1 cellular context compared by ENCODE assay signal in the genomic region with DNA sequence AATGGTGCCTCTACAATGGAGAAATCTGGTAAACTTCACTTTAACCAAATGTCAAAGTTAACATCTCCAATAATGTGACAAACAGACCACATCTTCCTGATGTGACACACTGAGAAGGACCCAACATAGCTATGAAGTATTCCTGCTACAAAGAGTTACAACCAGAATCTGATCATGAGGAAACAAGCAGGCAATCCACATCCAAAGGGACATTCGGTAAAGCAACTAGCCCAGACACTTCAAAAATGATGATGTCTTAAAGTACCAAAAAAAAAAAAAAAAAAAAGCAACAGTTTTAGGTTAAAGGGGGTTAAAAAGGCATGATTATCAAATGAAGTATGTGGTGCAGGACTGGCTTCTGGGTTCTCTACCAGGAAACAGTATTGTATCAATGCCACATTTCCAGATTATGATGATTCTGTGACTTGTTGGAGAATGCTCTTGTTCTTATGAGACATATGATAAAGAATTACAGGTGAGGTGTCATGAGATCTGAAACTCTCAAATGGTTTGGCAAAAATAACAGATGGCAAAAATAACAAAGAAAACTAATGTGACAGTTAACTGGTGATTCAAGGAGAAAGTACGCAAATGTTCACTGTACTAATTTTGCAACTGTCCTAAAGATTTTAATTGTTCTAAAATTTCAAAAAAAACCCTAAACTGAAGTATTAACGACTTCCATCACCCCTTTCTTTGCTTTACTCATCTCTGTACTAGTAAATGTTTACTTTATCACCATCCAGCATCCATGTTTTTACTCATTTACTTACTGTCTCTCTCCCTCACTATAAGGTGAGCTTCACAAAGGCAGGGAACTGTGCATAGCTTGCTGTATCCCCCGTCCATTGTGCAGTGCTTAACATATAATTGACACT.
A peak's percentile ranks its signal among the peaks of the same experiment; 100 is the strongest.
TF ChIP-seq lines count a peak whose summit lies in the region.

No MANE protein-coding gene starts in this region.

TF ChIP-seq in GM12878, 131 proteins besides CTCF, POLR2A, EP300 and RAD21 (continues in another document):
- TF ChIP-seq FOXM1 (IDR thresholded peaks at IDR 0.05; ENCODE audit: low read depth, low read length) (peak; percentile 90), ETV6 (conservative IDR thresholded peaks at IDR 0.05 in 1 of 2, IDR thresholded peaks at IDR 0.05 in 1 of 2; ENCODE audit: borderline replicate concordance in 1 of 2, low read depth in 1 of 2) (peak in 1 of 2 experiments; percentile 41; a peak in 1 of 4 replicates), MYB (IDR thresholded peaks at IDR 0.05; ENCODE audit: borderline replicate concordance, low read depth, low read length) (peak; percentile 95), ZNF384 (IDR thresholded peaks at IDR 0.05; ENCODE audit: borderline replicate concordance, low read depth, low read length) (no peak), NRF1 (conservative IDR thresholded peaks at IDR 0.05; ENCODE audit: low read depth, low read length) (no peak), MEF2A (IDR thresholded peaks at IDR 0.05; ENCODE audit: insufficient read depth, low read depth, low read length) (peak; percentile 69; the same call in 1 of the 2 replicates), ZBED1 (IDR thresholded peaks at IDR 0.05; ENCODE audit: borderline replicate concordance) (peak; percentile 82; the same call in 1 of the 2 replicates), TCF7 (IDR thresholded peaks at IDR 0.05; ENCODE audit: borderline replicate concordance) (no peak; the same call in 1 of the 2 replicates), TARDBP (IDR thresholded peaks at IDR 0.05; ENCODE audit: borderline replicate concordance) (no peak), E4F1 (IDR thresholded peaks at IDR 0.05; ENCODE audit: borderline replicate concordance, partially characterized antibody) (no peak), JUND (IDR thresholded peaks at IDR 0.05; ENCODE audit: low read depth, low read length) (peak; percentile 63; the same call in 1 of the 2 replicates), NR2F1 (conservative IDR thresholded peaks at IDR 0.05) (peak; percentile 50; the same call in 1 of the 2 replicates), RAD51 (IDR thresholded peaks at IDR 0.05) (peak; percentile 38; the same call in 1 of the 2 replicates), IRF4 (IDR thresholded peaks at IDR 0.05; ENCODE audit: low read depth, low read length) (peak; percentile 34; the same call in 1 of the 2 replicates), CEBPB (IDR thresholded peaks at IDR 0.05; ENCODE audit: borderline replicate concordance in 1 of 2, low read depth in 2 of 2, low read length in 2 of 2) (peak in 1 of 2 experiments; percentile 58; a peak in 1 of 4 replicates), CHD1 (IDR thresholded peaks at IDR 0.05; ENCODE audit: low read depth, low read length) (peak; percentile 81; the same call in 1 of the 2 replicates), MTA2 (IDR thresholded peaks at IDR 0.05; ENCODE audit: low read depth) (peak; percentile 94), BCL11A (IDR thresholded peaks at IDR 0.05; ENCODE audit: low read depth, low read length) (0 out of 2 replicates have a peak, but pooled peaks have one; percentile 52), FOS (IDR thresholded peaks at IDR 0.05; ENCODE audit: borderline replicate concordance, extremely low read depth, insufficient read length) (no peak), HDGF (IDR thresholded peaks at IDR 0.05) (peak; percentile 73), ZNF24 (IDR thresholded peaks at IDR 0.05) (0 out of 2 replicates have a peak, but pooled peaks have one; percentile 55), NFIC (IDR thresholded peaks at IDR 0.05; ENCODE audit: low read depth, low read length) (peak; percentile 90), MTA3 (IDR thresholded peaks at IDR 0.05; ENCODE audit: borderline replicate concordance, low read length) (peak; percentile 74), GABPA (IDR thresholded peaks at IDR 0.05; ENCODE audit: low read depth) (no peak), SKIL (IDR thresholded peaks at IDR 0.05; ENCODE audit: low read depth, poor library complexity, severe bottlenecking) (peak; percentile 70), MEF2B (IDR thresholded peaks at IDR 0.05; ENCODE audit: partially characterized antibody, poor library complexity, severe bottlenecking) (peak; percentile 57), EGR1 (IDR thresholded peaks at IDR 0.05; ENCODE audit: borderline replicate concordance in 1 of 2, low read depth in 2 of 2, low read length in 2 of 2) (no peak), SUPT20H (IDR thresholded peaks at IDR 0.05; ENCODE audit: borderline replicate concordance, control insufficient read depth, low read depth, low read length) (no peak), PML (IDR thresholded peaks at IDR 0.05; ENCODE audit: low read length) (peak; percentile 83), CREB1 (IDR thresholded peaks at IDR 0.05; ENCODE audit: low read depth) (0 out of 2 replicates have a peak, but pooled peaks have one; percentile 10), PKNOX1 (IDR thresholded peaks at IDR 0.05) (peak; percentile 22; the same call in 1 of the 2 replicates)
- TF ChIP-seq, protein P1, sequence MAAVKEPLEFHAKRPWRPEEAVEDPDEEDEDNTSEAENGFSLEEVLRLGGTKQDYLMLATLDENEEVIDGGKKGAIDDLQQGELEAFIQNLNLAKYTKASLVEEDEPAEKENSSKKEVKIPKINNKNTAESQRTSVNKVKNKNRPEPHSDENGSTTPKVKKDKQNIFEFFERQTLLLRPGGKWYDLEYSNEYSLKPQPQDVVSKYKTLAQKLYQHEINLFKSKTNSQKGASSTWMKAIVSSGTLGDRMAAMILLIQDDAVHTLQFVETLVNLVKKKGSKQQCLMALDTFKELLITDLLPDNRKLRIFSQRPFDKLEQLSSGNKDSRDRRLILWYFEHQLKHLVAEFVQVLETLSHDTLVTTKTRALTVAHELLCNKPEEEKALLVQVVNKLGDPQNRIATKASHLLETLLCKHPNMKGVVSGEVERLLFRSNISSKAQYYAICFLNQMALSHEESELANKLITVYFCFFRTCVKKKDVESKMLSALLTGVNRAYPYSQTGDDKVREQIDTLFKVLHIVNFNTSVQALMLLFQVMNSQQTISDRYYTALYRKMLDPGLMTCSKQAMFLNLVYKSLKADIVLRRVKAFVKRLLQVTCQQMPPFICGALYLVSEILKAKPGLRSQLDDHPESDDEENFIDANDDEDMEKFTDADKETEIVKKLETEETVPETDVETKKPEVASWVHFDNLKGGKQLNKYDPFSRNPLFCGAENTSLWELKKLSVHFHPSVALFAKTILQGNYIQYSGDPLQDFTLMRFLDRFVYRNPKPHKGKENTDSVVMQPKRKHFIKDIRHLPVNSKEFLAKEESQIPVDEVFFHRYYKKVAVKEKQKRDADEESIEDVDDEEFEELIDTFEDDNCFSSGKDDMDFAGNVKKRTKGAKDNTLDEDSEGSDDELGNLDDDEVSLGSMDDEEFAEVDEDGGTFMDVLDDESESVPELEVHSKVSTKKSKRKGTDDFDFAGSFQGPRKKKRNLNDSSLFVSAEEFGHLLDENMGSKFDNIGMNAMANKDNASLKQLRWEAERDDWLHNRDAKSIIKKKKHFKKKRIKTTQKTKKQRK (IDR thresholded peaks at IDR 0.05; ENCODE audit: low read depth, low read length): no peak
- TF ChIP-seq, protein P2, sequence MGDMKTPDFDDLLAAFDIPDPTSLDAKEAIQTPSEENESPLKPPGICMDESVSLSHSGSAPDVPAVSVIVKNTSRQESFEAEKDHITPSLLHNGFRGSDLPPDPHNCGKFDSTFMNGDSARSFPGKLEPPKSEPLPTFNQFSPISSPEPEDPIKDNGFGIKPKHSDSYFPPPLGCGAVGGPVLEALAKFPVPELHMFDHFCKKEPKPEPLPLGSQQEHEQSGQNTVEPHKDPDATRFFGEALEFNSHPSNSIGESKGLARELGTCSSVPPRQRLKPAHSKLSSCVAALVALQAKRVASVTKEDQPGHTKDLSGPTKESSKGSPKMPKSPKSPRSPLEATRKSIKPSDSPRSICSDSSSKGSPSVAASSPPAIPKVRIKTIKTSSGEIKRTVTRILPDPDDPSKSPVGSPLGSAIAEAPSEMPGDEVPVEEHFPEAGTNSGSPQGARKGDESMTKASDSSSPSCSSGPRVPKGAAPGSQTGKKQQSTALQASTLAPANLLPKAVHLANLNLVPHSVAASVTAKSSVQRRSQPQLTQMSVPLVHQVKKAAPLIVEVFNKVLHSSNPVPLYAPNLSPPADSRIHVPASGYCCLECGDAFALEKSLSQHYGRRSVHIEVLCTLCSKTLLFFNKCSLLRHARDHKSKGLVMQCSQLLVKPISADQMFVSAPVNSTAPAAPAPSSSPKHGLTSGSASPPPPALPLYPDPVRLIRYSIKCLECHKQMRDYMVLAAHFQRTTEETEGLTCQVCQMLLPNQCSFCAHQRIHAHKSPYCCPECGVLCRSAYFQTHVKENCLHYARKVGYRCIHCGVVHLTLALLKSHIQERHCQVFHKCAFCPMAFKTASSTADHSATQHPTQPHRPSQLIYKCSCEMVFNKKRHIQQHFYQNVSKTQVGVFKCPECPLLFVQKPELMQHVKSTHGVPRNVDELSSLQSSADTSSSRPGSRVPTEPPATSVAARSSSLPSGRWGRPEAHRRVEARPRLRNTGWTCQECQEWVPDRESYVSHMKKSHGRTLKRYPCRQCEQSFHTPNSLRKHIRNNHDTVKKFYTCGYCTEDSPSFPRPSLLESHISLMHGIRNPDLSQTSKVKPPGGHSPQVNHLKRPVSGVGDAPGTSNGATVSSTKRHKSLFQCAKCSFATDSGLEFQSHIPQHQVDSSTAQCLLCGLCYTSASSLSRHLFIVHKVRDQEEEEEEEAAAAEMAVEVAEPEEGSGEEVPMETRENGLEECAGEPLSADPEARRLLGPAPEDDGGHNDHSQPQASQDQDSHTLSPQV (IDR thresholded peaks at IDR 0.05): no peak
- TF ChIP-seq, protein P3, sequence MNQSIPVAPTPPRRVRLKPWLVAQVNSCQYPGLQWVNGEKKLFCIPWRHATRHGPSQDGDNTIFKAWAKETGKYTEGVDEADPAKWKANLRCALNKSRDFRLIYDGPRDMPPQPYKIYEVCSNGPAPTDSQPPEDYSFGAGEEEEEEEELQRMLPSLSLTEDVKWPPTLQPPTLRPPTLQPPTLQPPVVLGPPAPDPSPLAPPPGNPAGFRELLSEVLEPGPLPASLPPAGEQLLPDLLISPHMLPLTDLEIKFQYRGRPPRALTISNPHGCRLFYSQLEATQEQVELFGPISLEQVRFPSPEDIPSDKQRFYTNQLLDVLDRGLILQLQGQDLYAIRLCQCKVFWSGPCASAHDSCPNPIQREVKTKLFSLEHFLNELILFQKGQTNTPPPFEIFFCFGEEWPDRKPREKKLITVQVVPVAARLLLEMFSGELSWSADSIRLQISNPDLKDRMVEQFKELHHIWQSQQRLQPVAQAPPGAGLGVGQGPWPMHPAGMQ (IDR thresholded peaks at IDR 0.05; ENCODE audit: borderline replicate concordance): no peak
- TF ChIP-seq, protein P4, sequence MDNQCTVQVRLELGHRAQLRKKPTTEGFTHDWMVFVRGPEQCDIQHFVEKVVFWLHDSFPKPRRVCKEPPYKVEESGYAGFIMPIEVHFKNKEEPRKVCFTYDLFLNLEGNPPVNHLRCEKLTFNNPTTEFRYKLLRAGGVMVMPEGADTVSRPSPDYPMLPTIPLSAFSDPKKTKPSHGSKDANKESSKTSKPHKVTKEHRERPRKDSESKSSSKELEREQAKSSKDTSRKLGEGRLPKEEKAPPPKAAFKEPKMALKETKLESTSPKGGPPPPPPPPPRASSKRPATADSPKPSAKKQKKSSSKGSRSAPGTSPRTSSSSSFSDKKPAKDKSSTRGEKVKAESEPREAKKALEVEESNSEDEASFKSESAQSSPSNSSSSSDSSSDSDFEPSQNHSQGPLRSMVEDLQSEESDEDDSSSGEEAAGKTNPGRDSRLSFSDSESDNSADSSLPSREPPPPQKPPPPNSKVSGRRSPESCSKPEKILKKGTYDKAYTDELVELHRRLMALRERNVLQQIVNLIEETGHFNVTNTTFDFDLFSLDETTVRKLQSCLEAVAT (IDR thresholded peaks at IDR 0.05): peak; percentile 71
- TF ChIP-seq, protein P5, sequence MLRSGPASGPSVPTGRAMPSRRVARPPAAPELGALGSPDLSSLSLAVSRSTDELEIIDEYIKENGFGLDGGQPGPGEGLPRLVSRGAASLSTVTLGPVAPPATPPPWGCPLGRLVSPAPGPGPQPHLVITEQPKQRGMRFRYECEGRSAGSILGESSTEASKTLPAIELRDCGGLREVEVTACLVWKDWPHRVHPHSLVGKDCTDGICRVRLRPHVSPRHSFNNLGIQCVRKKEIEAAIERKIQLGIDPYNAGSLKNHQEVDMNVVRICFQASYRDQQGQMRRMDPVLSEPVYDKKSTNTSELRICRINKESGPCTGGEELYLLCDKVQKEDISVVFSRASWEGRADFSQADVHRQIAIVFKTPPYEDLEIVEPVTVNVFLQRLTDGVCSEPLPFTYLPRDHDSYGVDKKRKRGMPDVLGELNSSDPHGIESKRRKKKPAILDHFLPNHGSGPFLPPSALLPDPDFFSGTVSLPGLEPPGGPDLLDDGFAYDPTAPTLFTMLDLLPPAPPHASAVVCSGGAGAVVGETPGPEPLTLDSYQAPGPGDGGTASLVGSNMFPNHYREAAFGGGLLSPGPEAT (IDR thresholded peaks at IDR 0.05; ENCODE audit: low read depth): peak; percentile 64
